ENCODE assay signal across 24 cellular contexts in genomic region chr5:80631277-80632259, GRCh38.
"Had no signal": no experiment of that assay in that cellular context is flagged by ENCODE, and none has a peak within 500 bp of the region (broad histone marks: within the 10 kb centered on the region; RNA-seq: fewer than 3 reads in every experiment).

No MANE protein-coding gene starts in this region.

- DNase-seq: activated CD4-positive, alpha-beta memory T cell treated with anti-CD3 and anti-CD28 coated beads for 36 hours; activated CD4-positive, alpha-beta T cell treated with anti-CD3 and anti-CD28 coated beads, Interleukin-2, amount 10 ng/mL, durations not matched to agents 7 days and 5 days; activated CD4-positive, CD25-positive, alpha-beta regulatory T cell; activated CD8-positive, alpha-beta memory T cell treated with anti-CD3 and anti-CD28 coated beads for 24 hours; activated gamma-delta T cell; activated naive CD4-positive, alpha-beta T cell treated with anti-CD3 and anti-CD28 coated beads for 36 hours; activated T-cell treated with anti-CD3 and anti-CD28 coated beads, Interleukin-2, amount 50 U/mL, for 4 hours; amygdala; brain microvascular endothelial cell; cerebellar nuclear complex; MM.1S; NCI-H1105; NCI-H1436; NCI-H1694 treated with DMSO at 0.1 percent for 48 hours; NCI-H2029 treated with DMSO at 0.1 percent for 48 hours; NCI-H510A treated with DMSO at 0.1 percent for 48 hours; NCI-H69; PC-3; SHP77 treated with DMSO at 0.1 percent for 48 hours; T-helper 2 cell; T1000 had no signal

- H3K9me3 Mint-ChIP-seq: activated CD4-positive, alpha-beta memory T cell treated with anti-CD3 and anti-CD28 coated beads for 36 hours; activated CD4-positive, alpha-beta T cell treated with anti-CD3 and anti-CD28 coated beads, Interleukin-2, amount 10 ng/mL, durations not matched to agents 7 days and 5 days; activated naive CD4-positive, alpha-beta T cell treated with anti-CD3 and anti-CD28 coated beads for 36 hours; activated T-cell treated with anti-CD3 and anti-CD28 coated beads, Interleukin-2, amount 50 U/mL, for 4 hours had no signal

- H3K27me3 Mint-ChIP-seq: activated CD4-positive, alpha-beta memory T cell treated with anti-CD3 and anti-CD28 coated beads for 36 hours; activated CD4-positive, alpha-beta T cell treated with anti-CD3 and anti-CD28 coated beads, Interleukin-2, amount 10 ng/mL, durations not matched to agents 7 days and 5 days; activated naive CD8-positive, alpha-beta T cell had no signal

- H3K4me3 ChIP-seq: cardiac muscle cell had no signal

- ATAC-seq: activated T-cell treated with anti-CD3 and anti-CD28 coated beads, Interleukin-2, amount 50 U/mL, for 4 hours; PC-3 had no signal

- H3K27me3 ChIP-seq: brain microvascular endothelial cell, cardiac muscle cell had no signal

- H3K4me3 Mint-ChIP-seq: activated CD4-positive, alpha-beta memory T cell treated with anti-CD3 and anti-CD28 coated beads for 36 hours; activated CD4-positive, alpha-beta T cell treated with anti-CD3 and anti-CD28 coated beads, Interleukin-2, amount 10 ng/mL, durations not matched to agents 7 days and 5 days; activated naive CD4-positive, alpha-beta T cell treated with anti-CD3 and anti-CD28 coated beads for 36 hours; activated naive CD8-positive, alpha-beta T cell; activated T-cell treated with anti-CD3 and anti-CD28 coated beads, Interleukin-2, amount 50 U/mL, for 4 hours had no signal

- H3K4me1 Mint-ChIP-seq: activated CD4-positive, alpha-beta T cell treated with anti-CD3 and anti-CD28 coated beads, Interleukin-2, amount 10 ng/mL, durations not matched to agents 7 days and 5 days had no signal

- H3K27ac Mint-ChIP-seq: activated CD4-positive, alpha-beta memory T cell treated with anti-CD3 and anti-CD28 coated beads for 36 hours; activated CD4-positive, alpha-beta T cell treated with anti-CD3 and anti-CD28 coated beads, Interleukin-2, amount 10 ng/mL, durations not matched to agents 7 days and 5 days; activated naive CD4-positive, alpha-beta T cell treated with anti-CD3 and anti-CD28 coated beads for 36 hours; activated naive CD8-positive, alpha-beta T cell had no signal

- H3K27ac ChIP-seq: brain microvascular endothelial cell, cardiac muscle cell, VCaP had no signal
